In genomic region chr13:42994878-42995277, GRCh38 we compare ENCODE assay signal across 17 cellular contexts. TPM values are rescaled to one million over a fixed set of nuclear protein-coding genes. Genes with fewer than 3 reads are reported as not detected.
DNase-seq lines count a peak whose midpoint lies in the region; ATAC-seq and TF ChIP-seq lines count a peak whose summit lies in the region.
"Had no signal": no experiment of that assay in that cellular context is flagged by ENCODE, and none has a peak within 500 bp of the region (broad histone marks: within the 10 kb centered on the region; RNA-seq: fewer than 3 reads in every experiment).

No MANE protein-coding gene starts in this region.

- H2AFZ ChIP-seq in OCI-LY1 (ENCODE audit: low read length), result no peak overlapping the region
- no peak overlapping the region for H2AFZ ChIP-seq in mesenchymal stem cell (ENCODE audit: low read depth, low read length)

- H3K9ac ChIP-seq in OCI-LY1 (ENCODE audit: low read length) (no peak overlapping the region), mesenchymal stem cell (ENCODE audit: low read length) (no peak overlapping the region)

- H3K79me2 ChIP-seq in OCI-LY1 (ENCODE audit: insufficient read depth, low read length), result no peaks in the 10 kb centered on the region

- H3K18ac ChIP-seq in mesenchymal stem cell (ENCODE audit: low read depth in 1 of 2, low read length in 2 of 2), result peak overlapping the region in 1 of 2 experiments; percentile 12

- no peak overlapping the region for H2BK5ac ChIP-seq in mesenchymal stem cell (ENCODE audit: low read depth, low read length, poor library complexity, severe bottlenecking)

- H3K27me3 Mint-ChIP-seq in activated CD4-positive, alpha-beta T cell treated with anti-CD3 and anti-CD28 coated beads, Interleukin-2, amount 10 ng/mL, durations not matched to agents 24 days and 14 days, result no peaks in the 10 kb centered on the region
- H3K27me3 Mint-ChIP-seq in CD4-positive, alpha-beta memory T cell, result no peaks in the 10 kb centered on the region
- no peaks in the 10 kb centered on the region for H3K27me3 Mint-ChIP-seq in naive thymus-derived CD4-positive, alpha-beta T cell

- WGBS in mesenchymal stem cell, result no CpG with 5 or more reads among the region's 1 CpG

- no peak overlapping the region for H3K23ac ChIP-seq in mesenchymal stem cell (ENCODE audit: low read length in 2 of 2)

- H2BK120ac ChIP-seq in mesenchymal stem cell (ENCODE audit: low read depth, low read length), result no peak overlapping the region

- H4K91ac ChIP-seq in mesenchymal stem cell (ENCODE audit: low read length), result no peak overlapping the region

- peak overlapping the region; percentile 16 for H3K27ac Mint-ChIP-seq in activated CD4-positive, alpha-beta T cell treated with anti-CD3 and anti-CD28 coated beads, Interleukin-2, amount 10 ng/mL, durations not matched to agents 24 days and 14 days
- H3K27ac Mint-ChIP-seq in CD4-positive, alpha-beta memory T cell, result peak overlapping the region in 5 of 7 donors; percentile 12 to 79 (median 20)
- H3K27ac Mint-ChIP-seq in naive thymus-derived CD4-positive, alpha-beta T cell, result peak overlapping the region in 4 of 9 donors; percentile 12 to 100 (median 71)

- H3K4me3 Mint-ChIP-seq in activated CD4-positive, alpha-beta T cell treated with anti-CD3 and anti-CD28 coated beads, Interleukin-2, amount 10 ng/mL, durations not matched to agents 24 days and 14 days, result no peak overlapping the region
- H3K4me3 Mint-ChIP-seq in CD4-positive, alpha-beta memory T cell, result peak overlapping the region in 1 of 8 donors; percentile 1
- H3K4me3 Mint-ChIP-seq in naive thymus-derived CD4-positive, alpha-beta T cell, result no peak overlapping the region
- H3K4me3 Mint-ChIP-seq: CD14-positive monocyte had no signal

- H3K9me3 Mint-ChIP-seq in activated CD4-positive, alpha-beta T cell treated with anti-CD3 and anti-CD28 coated beads, Interleukin-2, amount 10 ng/mL, durations not matched to agents 24 days and 14 days, result peaks cover 7% of the 10 kb centered on the region
- H3K9me3 Mint-ChIP-seq in CD4-positive, alpha-beta memory T cell, result peaks cover 0 to 7% (median 0%) of the 10 kb centered on the region in 8 donors
- H3K9me3 Mint-ChIP-seq in naive thymus-derived CD4-positive, alpha-beta T cell, result no peaks in the 10 kb centered on the region

- no peak overlapping the region for H3K14ac ChIP-seq in mesenchymal stem cell (ENCODE audit: low read length in 2 of 2)

- no peaks in the 10 kb centered on the region for H3K27me3 ChIP-seq in CD4-positive, alpha-beta memory T cell (ENCODE audit: insufficient read depth, low read length)
- no peaks in the 10 kb centered on the region for H3K27me3 ChIP-seq in OCI-LY1 (ENCODE audit: insufficient read depth, low read length)
- no peaks in the 10 kb centered on the region for H3K27me3 ChIP-seq in mesenchymal stem cell (ENCODE audit: control insufficient read depth in 1 of 2, insufficient read depth in 1 of 2, low read length in 2 of 2)
- H3K27me3 ChIP-seq in naive thymus-derived CD4-positive, alpha-beta T cell (ENCODE audit: control insufficient read depth in 2 of 2, insufficient read depth in 2 of 2, low read length in 2 of 2), result no peaks in the 10 kb centered on the region
- H3K27me3 ChIP-seq: SJSA1 had no signal

- no peak overlapping the region for H3K27ac ChIP-seq in CD4-positive, alpha-beta memory T cell (ENCODE audit: low read depth, low read length)
- H3K27ac ChIP-seq in OCI-LY1 (ENCODE audit: low read depth, low read length, poor library complexity, severe bottlenecking) (peak overlapping the region; percentile 2), mesenchymal stem cell (ENCODE audit: low read length, poor library complexity, severe bottlenecking) (no peak overlapping the region)
- no peak overlapping the region for H3K27ac ChIP-seq in naive thymus-derived CD4-positive, alpha-beta T cell (ENCODE audit: low read depth, low read length)

- H2BK12ac ChIP-seq in mesenchymal stem cell (ENCODE audit: low read length in 2 of 2), result no peak overlapping the region

- no peaks in the 10 kb centered on the region for H3K9me3 ChIP-seq in CD4-positive, alpha-beta memory T cell (ENCODE audit: control insufficient read depth in 1 of 2, low read length in 2 of 2)
- H3K9me3 ChIP-seq in OCI-LY1 (ENCODE audit: low read length) (no peaks in the 10 kb centered on the region), mesenchymal stem cell (ENCODE audit: control insufficient read depth, low read length) (no peaks in the 10 kb centered on the region)
- no peaks in the 10 kb centered on the region for H3K9me3 ChIP-seq in naive thymus-derived CD4-positive, alpha-beta T cell (ENCODE audit: control insufficient read depth in 2 of 3, low read length in 3 of 3)
- H3K9me3 ChIP-seq: SJSA1 had no signal

- ATAC-seq in naive thymus-derived CD4-positive, alpha-beta T cell, result no peak
- ATAC-seq: HepG2 had no signal

- no peaks in the 10 kb centered on the region for H3K9me2 ChIP-seq in OCI-LY1 (ENCODE audit: low read depth, low read length)

- no peak for DNase-seq in activated CD4-positive, alpha-beta T cell treated with anti-CD3 and anti-CD28 coated beads, Interleukin-2, amount 10 ng/mL, durations not matched to agents 24 days and 14 days
- DNase-seq in activated CD4-positive, alpha-beta T cell treated with anti-CD3 and anti-CD28 coated beads, Interleukin-2, amount 50 U/mL, for 48 hours, result no peak
- DNase-seq in CD4-positive, alpha-beta memory T cell, result no peak
- DNase-seq in mesenchymal stem cell (no peak), SKM-1 (lab: John Stamatoyannopoulos, UW; ENCODE audit: unreplicated experiment) (no peak), RPMI8226 (no peak)
- no peak for DNase-seq in naive thymus-derived CD4-positive, alpha-beta T cell
- DNase-seq: 8988T, DMS79, MV-4-11, NCI-H1417 treated with DMSO at 0.1 percent for 48 hours, NCI-H2029, NCI-H510A treated with DMSO at 0.1 percent for 48 hours had no signal

- H3K4me1 Mint-ChIP-seq in activated CD4-positive, alpha-beta T cell treated with anti-CD3 and anti-CD28 coated beads, Interleukin-2, amount 10 ng/mL, durations not matched to agents 24 days and 14 days, result peaks cover 55% of the 10 kb centered on the region
- H3K4me1 Mint-ChIP-seq in CD4-positive, alpha-beta memory T cell, result peaks cover 28 to 52% (median 34%) of the 10 kb centered on the region in 4 donors
- H3K4me1 Mint-ChIP-seq in naive thymus-derived CD4-positive, alpha-beta T cell, result peaks cover 20 to 64% (median 37%) of the 10 kb centered on the region in 7 donors

- H3K4me1 ChIP-seq in CD4-positive, alpha-beta memory T cell (ENCODE audit: insufficient read depth, low read length), result peaks cover 28% of the 10 kb centered on the region
- H3K4me1 ChIP-seq in OCI-LY1 (ENCODE audit: insufficient read depth, low read length, severe bottlenecking) (peaks cover 31% of the 10 kb centered on the region), mesenchymal stem cell (ENCODE audit: control insufficient read depth, insufficient read depth, low read depth, low read length) (peaks cover 5% of the 10 kb centered on the region)
- H3K4me1 ChIP-seq in naive thymus-derived CD4-positive, alpha-beta T cell (ENCODE audit: control insufficient read depth in 2 of 2, insufficient read depth in 2 of 2, low read length in 2 of 2), result peaks cover 13 to 15% of the 10 kb centered on the region in 2 donors

- intact Hi-C loops in activated CD4-positive, alpha-beta T cell treated with anti-CD3 and anti-CD28 coated beads, Interleukin-2, amount 10 ng/mL, durations not matched to agents 24 days and 14 days (cut with micrococcal nuclease), result loop anchor here (5.0 kb wide), 2 partner anchors 603 to 1683 kb away; partner anchors contain the start of gene NAA16
- intact Hi-C loops in CD4-positive, alpha-beta memory T cell (cut with micrococcal nuclease), result loop anchor here (5.0 kb wide), 2 partner anchors 92 to 1033 kb away; partner anchors contain the start of gene VWA8
- intact Hi-C loops in naive thymus-derived CD4-positive, alpha-beta T cell (cut with micrococcal nuclease), result loop anchor here in 1 of 2 donors (5.0 kb wide), 4 partner anchors 723 to 1922 kb away; partner anchors contain the start of genes AKAP11, CCDC122 and LACC1

- CTCF ChIA-PET in CD4-positive, alpha-beta memory T cell (lab: Charles Lee; ENCODE audit: partially characterized antibody), result interaction anchor here (0.7 to 1.0 kb wide), 2 partner anchors 25 to 52 kb away, joined by 3 read pairs; no protein-coding TSS in a partner anchor
- CTCF ChIA-PET in naive thymus-derived CD4-positive, alpha-beta T cell (lab: Charles Lee), result interaction anchor here (1.0 kb wide), 1 partner anchor 63 kb away, joined by 3 read pairs; no protein-coding TSS in a partner anchor

- no peaks in the 10 kb centered on the region for H4K20me1 ChIP-seq in OCI-LY1 (ENCODE audit: insufficient read depth, low read length)

- H4K8ac ChIP-seq in mesenchymal stem cell (ENCODE audit: low read length), result no peak overlapping the region

- no peak for TF ChIP-seq CTCF in OCI-LY1 (IDR thresholded peaks at IDR 0.05; ENCODE audit: low read length)

- no peaks in the 10 kb centered on the region; the same call in 1 of the 2 replicates for H3F3A ChIP-seq in OCI-LY1 (ENCODE audit: insufficient read depth, low read length)

- H3K4me2 ChIP-seq in OCI-LY1 (ENCODE audit: low read length) (no peak overlapping the region), mesenchymal stem cell (ENCODE audit: low read length, poor library complexity, severe bottlenecking) (no peak overlapping the region)

- H2BK15ac ChIP-seq in mesenchymal stem cell (ENCODE audit: low read depth, poor library complexity, severe bottlenecking), result no peak overlapping the region

- no peaks in the 10 kb centered on the region for H3K79me1 ChIP-seq in mesenchymal stem cell (replicated peaks; ENCODE audit: low read length, poor library complexity, severe bottlenecking)

- POLR2A ChIA-PET in CD4-positive, alpha-beta memory T cell (lab: Charles Lee; ENCODE audit: partially characterized antibody), result no interaction called here
- POLR2A ChIA-PET in naive thymus-derived CD4-positive, alpha-beta T cell (lab: Charles Lee), result interaction anchor here (5.1 kb wide), 1 partner anchor 62 kb away, joined by 64 read pairs; no protein-coding TSS in a partner anchor

- H3K36me3 ChIP-seq in CD4-positive, alpha-beta memory T cell (ENCODE audit: insufficient read depth, low read length), result no peaks in the 10 kb centered on the region
- H3K36me3 ChIP-seq in OCI-LY1 (ENCODE audit: insufficient read depth, low read length) (no peaks in the 10 kb centered on the region), mesenchymal stem cell (ENCODE audit: control insufficient read depth in 1 of 2, insufficient read depth in 2 of 2, low read depth in 1 of 2, low read length in 2 of 2) (no peaks in the 10 kb centered on the region)
- no peaks in the 10 kb centered on the region for H3K36me3 ChIP-seq in naive thymus-derived CD4-positive, alpha-beta T cell (ENCODE audit: control insufficient read depth in 2 of 3, insufficient read depth in 3 of 3, low read length in 3 of 3)
- H3K36me3 ChIP-seq: SJSA1 had no signal

- peak overlapping the region; percentile 88 for H2AK5ac ChIP-seq in mesenchymal stem cell (ENCODE audit: low read length, severe bottlenecking)

- peaks cover 2% of the 10 kb centered on the region for H3K36me3 Mint-ChIP-seq in activated CD4-positive, alpha-beta T cell treated with anti-CD3 and anti-CD28 coated beads, Interleukin-2, amount 10 ng/mL, durations not matched to agents 24 days and 14 days (ENCODE audit: low read depth)
- peaks cover 0 to 9% of the 10 kb centered on the region in 2 donors for H3K36me3 Mint-ChIP-seq in CD4-positive, alpha-beta memory T cell
- H3K36me3 Mint-ChIP-seq in naive thymus-derived CD4-positive, alpha-beta T cell, result peaks cover 0 to 26% (median 0%) of the 10 kb centered on the region in 5 donors
- H3K36me3 Mint-ChIP-seq: CD14-positive monocyte had no signal

- H3K4ac ChIP-seq in mesenchymal stem cell (ENCODE audit: low read depth in 1 of 2, low read length in 2 of 2), result no peak overlapping the region

- H3K4me3 ChIP-seq in CD4-positive, alpha-beta memory T cell (ENCODE audit: low read length in 2 of 2), result no peak overlapping the region
- H3K4me3 ChIP-seq in OCI-LY1 (ENCODE audit: low read depth, low read length, poor library complexity, severe bottlenecking) (no peak overlapping the region), mesenchymal stem cell (ENCODE audit: insufficient read depth in 1 of 2, low read depth in 1 of 2, low read length in 2 of 2) (no peak overlapping the region)
- no peak overlapping the region for H3K4me3 ChIP-seq in naive thymus-derived CD4-positive, alpha-beta T cell (ENCODE audit: low read length)
- H3K4me3 ChIP-seq: SJSA1 had no signal

RNA-seq across cellular contexts. Expression of gene EPSTI1, which starts 2.8 kb away (rescaled TPM):
- 16.2 and 16.5 TPM in 2 replicates for total RNA-seq in activated CD4-positive, alpha-beta T cell treated with anti-CD3 and anti-CD28 coated beads, Interleukin-2, amount 10 ng/mL, durations not matched to agents 24 days and 14 days
- 10 to 100 TPM; 17.1 to 19.4 TPM for total RNA-seq in CD4-positive, alpha-beta memory T cell
- polyA plus RNA-seq in CD4-positive, alpha-beta memory T cell, result 10 to 100 TPM; 11.4 to 19.1 TPM
- polyA plus RNA-seq in mesenchymal stem cell (2013, experiment 1 of 2), result 9.4 TPM
- polyA plus RNA-seq in mesenchymal stem cell (2013, experiment 2 of 2), result 9.6 TPM
- 100 to 1,000 TPM in 1 of 5 experiments, 10 to 100 TPM in 2, 1 to 10 TPM in 2; 8.4 to 125 (median 11.0) TPM for total RNA-seq in naive thymus-derived CD4-positive, alpha-beta T cell
- polyA plus RNA-seq in naive thymus-derived CD4-positive, alpha-beta T cell, result 10 to 100 TPM; 13.7 to 15.6 TPM
- total RNA-seq: HepG2 had no signal

RNA-seq across cellular contexts. Expression of gene DNAJC15, which starts 28.5 kb away (rescaled TPM):
- total RNA-seq in activated CD4-positive, alpha-beta T cell treated with anti-CD3 and anti-CD28 coated beads, Interleukin-2, amount 10 ng/mL, durations not matched to agents 24 days and 14 days, result 16.6 and 17.8 TPM in 2 replicates
- total RNA-seq in CD4-positive, alpha-beta memory T cell, result 10 to 100 TPM in 1 of 2 experiments, 1 to 10 TPM in 1; 9.7 to 11.1 TPM
- 10 to 100 TPM; 14.8 to 16.0 TPM for polyA plus RNA-seq in CD4-positive, alpha-beta memory T cell
- 0.14 TPM for polyA plus RNA-seq in mesenchymal stem cell (2013, experiment 1 of 2)
- polyA plus RNA-seq in mesenchymal stem cell (2013, experiment 2 of 2), result 0.11 TPM
- total RNA-seq in naive thymus-derived CD4-positive, alpha-beta T cell, result 10 to 100 TPM in 3 of 5 experiments, 1 to 10 TPM in 2; 5.0 to 18.3 (median 10.5) TPM
- 10 to 100 TPM in 1 of 2 donors, 1 to 10 TPM in 1; 7.2 to 22.8 TPM for polyA plus RNA-seq in naive thymus-derived CD4-positive, alpha-beta T cell
